ENCODE assay signal across 33 cellular contexts in the genomic region with DNA sequence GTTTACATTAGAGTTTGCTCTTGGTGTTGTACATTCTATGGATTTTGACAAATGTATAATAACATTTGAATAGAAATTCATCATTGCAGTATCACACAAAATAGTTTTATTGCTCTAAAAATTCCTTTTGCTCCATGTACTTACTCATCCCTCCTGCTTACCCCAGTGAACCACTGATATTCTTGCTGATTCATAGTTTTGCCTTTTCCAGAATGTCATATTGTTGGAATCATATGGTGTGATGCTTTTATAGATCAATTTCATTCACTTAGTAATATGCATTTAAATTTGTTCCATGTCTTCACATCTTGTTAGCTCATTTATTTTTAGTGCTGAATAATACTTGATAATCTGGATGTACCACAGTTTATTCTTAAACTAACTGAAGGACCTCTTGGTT.
"Had no signal": no experiment of that assay in that cellular context is flagged by ENCODE, and none has a peak within 500 bp of the region (broad histone marks: within the 10 kb centered on the region; RNA-seq: fewer than 3 reads in every experiment).

No MANE protein-coding gene starts in this region.

- H3K27me3 Mint-ChIP-seq: activated CD4-positive, alpha-beta T cell treated with anti-CD3 and anti-CD28 coated beads, Interleukin-2, amount 10 ng/mL, durations not matched to agents 24 days and 14 days; activated CD8-positive, alpha-beta T cell treated with anti-CD3 and anti-CD28 coated beads for 36 hours; activated naive CD8-positive, alpha-beta T cell treated with anti-CD3 and anti-CD28 coated beads for 36 hours; activated T-helper 17 cell treated with anti-CD3 and anti-CD28 coated beads, Interleukin-2, amount 50 U/mL, for 72 hours; brain had no signal

- H3K36me3 Mint-ChIP-seq: activated naive CD8-positive, alpha-beta T cell treated with anti-CD3 and anti-CD28 coated beads for 36 hours; brain had no signal

- H3K4me3 Mint-ChIP-seq: activated CD4-positive, alpha-beta T cell treated with anti-CD3 and anti-CD28 coated beads, Interleukin-2, amount 10 ng/mL, durations not matched to agents 24 days and 14 days; activated CD8-positive, alpha-beta T cell treated with anti-CD3 and anti-CD28 coated beads for 36 hours; activated naive CD8-positive, alpha-beta T cell treated with anti-CD3 and anti-CD28 coated beads for 36 hours; activated T-cell treated with anti-CD3 and anti-CD28 coated beads, Interleukin-2, amount 50 U/mL, for 72 hours; activated T-helper 17 cell treated with anti-CD3 and anti-CD28 coated beads, Interleukin-2, amount 50 U/mL, for 72 hours; brain; T-helper 1 cell treated with Interleukin-12 subunit alpha and Interleukin-12 subunit beta and Interleukin-4 antibody, amounts not matched to agents 30 μg/mL and 1 μg/mL, for 36 hours; T-helper 2 cell treated with Interferon-gamma antibody and Interleukin-4, amounts not matched to agents 5 μg/mL and 100 μg/mL, for 36 hours had no signal

- DNase-seq: activated CD4-positive, alpha-beta T cell treated with anti-CD3 and anti-CD28 coated beads, Interleukin-2, amount 10 ng/mL, durations not matched to agents 24 days and 14 days; activated CD4-positive, alpha-beta T cell treated with anti-CD3 and anti-CD28 coated beads, Interleukin-2, amount 50 U/mL, for 4 hours; activated CD8-positive, alpha-beta T cell treated with anti-CD3 and anti-CD28 coated beads for 36 hours; activated effector memory CD4-positive, alpha-beta T cell treated with anti-CD3 and anti-CD28 coated beads, Interleukin-2, amount 50 U/mL, for 16 hours; activated naive CD4-positive, alpha-beta T cell; activated naive CD4-positive, alpha-beta T cell treated with anti-CD3 and anti-CD28 coated beads, Interleukin-2, amount 50 U/mL, for 16 hours; activated naive CD8-positive, alpha-beta T cell treated with anti-CD3 and anti-CD28 coated beads for 36 hours; activated T-cell treated with anti-CD3 and anti-CD28 coated beads, Interleukin-2, amount 50 U/mL, for 1 hour; activated T-cell treated with anti-CD3 and anti-CD28 coated beads, Interleukin-2, amount 50 U/mL, for 72 hours; amygdala; caudate nucleus; cerebellar nuclear complex; Karpas-422; MG63; NCI-H1048; NCI-H1105 treated with DMSO at 0.1 percent for 48 hours; NCI-H1436; NCI-H1694; NCI-H1930; NCI-H2081 treated with DMSO at 0.1 percent for 48 hours; NCI-H226; NCI-H446 treated with DMSO at 0.1 percent for 48 hours; NCI-H524; NCI-H69; SHP77; SJCRH30 had no signal

- H3K4me1 ChIP-seq: ascending aorta, SJCRH30 had no signal

- H3K9me3 ChIP-seq: ascending aorta, MG63, SJCRH30 had no signal

- H3K27ac Mint-ChIP-seq: activated CD4-positive, alpha-beta T cell treated with anti-CD3 and anti-CD28 coated beads, Interleukin-2, amount 10 ng/mL, durations not matched to agents 24 days and 14 days; activated CD8-positive, alpha-beta T cell treated with anti-CD3 and anti-CD28 coated beads for 36 hours; activated naive CD8-positive, alpha-beta T cell treated with anti-CD3 and anti-CD28 coated beads for 36 hours; activated T-cell treated with anti-CD3 and anti-CD28 coated beads, Interleukin-2, amount 50 U/mL, for 72 hours; activated T-helper 17 cell treated with anti-CD3 and anti-CD28 coated beads, Interleukin-2, amount 50 U/mL, for 72 hours; brain; T-helper 1 cell treated with Interleukin-12 subunit alpha and Interleukin-12 subunit beta and Interleukin-4 antibody, amounts not matched to agents 30 μg/mL and 1 μg/mL, for 36 hours; T-helper 2 cell treated with Interferon-gamma antibody and Interleukin-4, amounts not matched to agents 5 μg/mL and 100 μg/mL, for 36 hours had no signal

- ATAC-seq: activated CD8-positive, alpha-beta T cell treated with anti-CD3 and anti-CD28 coated beads for 36 hours; activated T-cell treated with anti-CD3 and anti-CD28 coated beads, Interleukin-2, amount 50 U/mL, for 72 hours; activated T-helper 17 cell treated with anti-CD3 and anti-CD28 coated beads, Interleukin-2, amount 50 U/mL, for 72 hours; Panc1 had no signal

- H3K9me3 Mint-ChIP-seq: activated CD4-positive, alpha-beta T cell treated with anti-CD3 and anti-CD28 coated beads, Interleukin-2, amount 10 ng/mL, durations not matched to agents 24 days and 14 days; activated CD8-positive, alpha-beta T cell treated with anti-CD3 and anti-CD28 coated beads for 36 hours; activated naive CD8-positive, alpha-beta T cell treated with anti-CD3 and anti-CD28 coated beads for 36 hours; T-helper 1 cell treated with Interleukin-12 subunit alpha and Interleukin-12 subunit beta and Interleukin-4 antibody, amounts not matched to agents 30 μg/mL and 1 μg/mL, for 36 hours; T-helper 2 cell treated with Interferon-gamma antibody and Interleukin-4, amounts not matched to agents 5 μg/mL and 100 μg/mL, for 36 hours had no signal

- H3K27ac ChIP-seq: ascending aorta, SJCRH30, SK-N-MC had no signal

- H3K4me3 ChIP-seq: ascending aorta, MG63, SJCRH30, SK-N-MC had no signal

- H3K27me3 ChIP-seq: ascending aorta, MG63, SJCRH30 had no signal

- H3K4me1 Mint-ChIP-seq: activated CD4-positive, alpha-beta T cell treated with anti-CD3 and anti-CD28 coated beads, Interleukin-2, amount 10 ng/mL, durations not matched to agents 24 days and 14 days; activated naive CD8-positive, alpha-beta T cell treated with anti-CD3 and anti-CD28 coated beads for 36 hours; activated T-helper 17 cell treated with anti-CD3 and anti-CD28 coated beads, Interleukin-2, amount 50 U/mL, for 72 hours; brain had no signal

- H3K36me3 ChIP-seq: ascending aorta, MG63, SJCRH30 had no signal
